ENCODE assay signal across 18 cellular contexts in the genomic region with DNA sequence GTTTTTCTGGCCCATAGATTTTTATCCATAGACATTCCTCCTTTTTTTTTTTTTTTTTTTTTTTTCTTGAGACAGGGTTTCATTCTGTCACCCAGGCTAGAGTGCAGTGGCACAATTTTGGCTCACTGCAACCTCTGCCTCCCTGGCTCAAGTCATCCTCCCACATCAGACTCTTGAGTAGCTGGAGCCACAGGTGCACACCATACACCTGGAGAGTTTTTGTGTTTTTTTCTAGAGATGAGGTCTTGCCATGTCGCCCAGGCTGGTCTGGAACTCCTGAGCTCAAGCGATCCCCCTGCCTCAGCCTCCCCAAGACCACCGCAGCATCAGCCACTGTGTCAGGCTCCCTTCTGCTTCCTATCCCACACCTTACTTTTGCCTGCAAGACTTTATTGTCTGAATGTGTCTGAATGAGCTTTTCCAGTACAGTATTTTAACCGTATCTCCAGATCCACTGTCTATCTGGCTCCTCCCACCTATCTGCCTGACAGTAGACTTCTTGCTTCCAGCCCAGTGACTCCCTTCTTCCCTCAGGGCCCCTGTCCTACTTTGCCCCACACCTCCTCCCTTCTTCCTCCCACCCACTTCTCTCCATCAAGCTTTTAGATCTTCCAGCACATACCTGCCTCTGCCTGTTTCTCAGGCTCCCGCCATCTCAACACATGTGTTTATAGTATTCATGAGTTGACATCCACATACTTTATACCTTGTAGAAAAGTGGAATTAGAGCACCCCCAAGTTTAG.
"Had no signal": no experiment of that assay in that cellular context is flagged by ENCODE, and none has a peak within 500 bp of the region (broad histone marks: within the 10 kb centered on the region; RNA-seq: fewer than 3 reads in every experiment).

No MANE protein-coding gene starts in this region.

- FAIRE-seq: kidney had no signal

- ATAC-seq: activated CD4-positive, alpha-beta T cell treated with anti-CD3 and anti-CD28 coated beads for 36 hours; activated CD8-positive, alpha-beta memory T cell treated with anti-CD3 and anti-CD28 coated beads, Interleukin-2, amount 10 ng/mL, durations not matched to agents 7 days and 5 days; left lobe of liver; pancreas; stimulated activated naive B cell treated with anti-CD40 and anti-IgM and Interleukin-4, amounts not matched to agents 10 μg/mL and 1 μg/mL and 100 μg/mL, for 72 hours had no signal

- DNase-seq: activated CD4-positive, alpha-beta memory T cell treated with anti-CD3 and anti-CD28 coated beads for 36 hours; activated CD4-positive, alpha-beta T cell treated with anti-CD3 and anti-CD28 coated beads for 36 hours; activated CD8-positive, alpha-beta memory T cell treated with anti-CD3 and anti-CD28 coated beads, Interleukin-2, amount 10 ng/mL, durations not matched to agents 7 days and 5 days; activated naive CD4-positive, alpha-beta T cell; activated naive CD8-positive, alpha-beta T cell treated with anti-CD3 and anti-CD28 coated beads for 36 hours; amniotic stem cell; dorsolateral prefrontal cortex; endodermal cell; kidney; naive B cell; pancreas; spleen; stimulated activated naive B cell treated with anti-CD40 and anti-IgM and Interleukin-4, amounts not matched to agents 10 μg/mL and 1 μg/mL and 100 μg/mL, for 72 hours had no signal

- H3K4me1 ChIP-seq: pancreas had no signal

- H3K9me3 ChIP-seq: neutrophil, pancreas, spleen had no signal

- H3K27ac Mint-ChIP-seq: activated CD4-positive, alpha-beta memory T cell treated with anti-CD3 and anti-CD28 coated beads for 36 hours; activated CD4-positive, alpha-beta T cell treated with anti-CD3 and anti-CD28 coated beads for 36 hours; activated CD8-positive, alpha-beta memory T cell treated with anti-CD3 and anti-CD28 coated beads, Interleukin-2, amount 10 ng/mL, durations not matched to agents 7 days and 5 days; activated naive CD8-positive, alpha-beta T cell treated with anti-CD3 and anti-CD28 coated beads for 36 hours; endodermal cell; naive B cell; stimulated activated naive B cell treated with anti-CD40 and anti-IgM and Interleukin-4, amounts not matched to agents 10 μg/mL and 1 μg/mL and 100 μg/mL, for 72 hours; T-helper 2 cell treated with Interferon-gamma antibody and Interleukin-4, amounts not matched to agents 5 μg/mL and 100 μg/mL, for 36 hours had no signal

- H3K4me3 Mint-ChIP-seq: activated CD4-positive, alpha-beta memory T cell treated with anti-CD3 and anti-CD28 coated beads for 36 hours; activated CD4-positive, alpha-beta T cell treated with anti-CD3 and anti-CD28 coated beads for 36 hours; activated CD8-positive, alpha-beta memory T cell treated with anti-CD3 and anti-CD28 coated beads, Interleukin-2, amount 10 ng/mL, durations not matched to agents 7 days and 5 days; activated naive CD8-positive, alpha-beta T cell treated with anti-CD3 and anti-CD28 coated beads for 36 hours; endodermal cell; naive B cell; stimulated activated naive B cell treated with anti-CD40 and anti-IgM and Interleukin-4, amounts not matched to agents 10 μg/mL and 1 μg/mL and 100 μg/mL, for 72 hours; T-helper 2 cell treated with Interferon-gamma antibody and Interleukin-4, amounts not matched to agents 5 μg/mL and 100 μg/mL, for 36 hours had no signal

- H3K27me3 ChIP-seq: dorsolateral prefrontal cortex, pancreas had no signal

- H3K36me3 ChIP-seq: neutrophil, pancreas, spleen had no signal

- H3K9me3 Mint-ChIP-seq: activated CD4-positive, alpha-beta memory T cell treated with anti-CD3 and anti-CD28 coated beads for 36 hours; activated naive CD8-positive, alpha-beta T cell treated with anti-CD3 and anti-CD28 coated beads for 36 hours; endodermal cell; naive B cell; stimulated activated naive B cell treated with anti-CD40 and anti-IgM and Interleukin-4, amounts not matched to agents 10 μg/mL and 1 μg/mL and 100 μg/mL, for 72 hours; T-helper 2 cell treated with Interferon-gamma antibody and Interleukin-4, amounts not matched to agents 5 μg/mL and 100 μg/mL, for 36 hours had no signal

- H3K36me3 Mint-ChIP-seq: activated CD4-positive, alpha-beta memory T cell treated with anti-CD3 and anti-CD28 coated beads for 36 hours; activated CD8-positive, alpha-beta memory T cell treated with anti-CD3 and anti-CD28 coated beads, Interleukin-2, amount 10 ng/mL, durations not matched to agents 7 days and 5 days; activated naive CD8-positive, alpha-beta T cell treated with anti-CD3 and anti-CD28 coated beads for 36 hours; naive B cell; stimulated activated naive B cell treated with anti-CD40 and anti-IgM and Interleukin-4, amounts not matched to agents 10 μg/mL and 1 μg/mL and 100 μg/mL, for 72 hours had no signal

- H3K27ac ChIP-seq: dorsolateral prefrontal cortex, neutrophil, pancreas, SK-N-MC, spleen had no signal

- H3K4me3 ChIP-seq: dorsolateral prefrontal cortex, lung, pancreas, SK-N-MC, spleen had no signal
